ENCODE assay signal across 12 cellular contexts in the genomic region with DNA sequence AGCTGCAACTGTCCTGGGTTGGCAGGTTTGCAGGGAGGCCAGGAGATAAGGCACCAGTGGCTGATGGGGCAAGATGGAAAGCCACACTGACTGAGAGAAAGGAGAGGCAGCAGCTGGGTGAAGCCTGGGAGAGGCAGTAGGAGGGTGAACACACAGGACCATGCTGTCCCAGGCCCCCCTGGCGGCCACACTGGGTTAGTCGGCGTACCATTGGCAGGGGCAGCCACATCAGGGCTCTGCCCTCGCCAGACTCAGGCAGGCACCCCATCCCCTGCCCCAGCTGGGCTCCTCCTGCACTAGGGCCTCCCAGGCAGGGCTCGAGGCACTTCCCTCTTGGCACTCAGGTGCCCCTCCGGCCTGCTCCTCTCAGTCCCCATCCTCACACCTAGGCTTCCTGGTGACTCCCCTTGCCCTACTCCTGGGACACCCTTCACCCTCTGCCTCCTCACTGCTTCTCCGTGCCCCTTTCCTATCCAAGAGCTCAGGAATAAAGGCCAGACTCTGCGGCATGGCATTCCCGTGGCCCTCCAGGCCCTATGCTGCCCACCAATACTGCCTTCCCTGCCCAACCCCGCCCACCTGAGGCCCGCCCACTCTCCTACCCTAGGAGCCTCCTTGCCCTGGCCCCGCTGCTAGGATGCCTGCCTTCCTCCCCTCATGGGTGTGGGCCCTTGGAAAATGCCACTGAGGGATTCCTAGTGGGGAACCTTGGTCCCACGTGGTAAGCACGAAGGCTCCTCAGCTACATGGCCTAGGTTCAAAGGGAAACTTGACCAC. TPM values are rescaled to one million over a fixed set of nuclear protein-coding genes. Genes with fewer than 3 reads are reported as not detected.
A peak's percentile ranks its signal among the peaks of the same experiment; 100 is the strongest.
DNase-seq lines count a peak whose midpoint lies in the region; ATAC-seq and TF ChIP-seq lines count a peak whose summit lies in the region.
"Had no signal": no experiment of that assay in that cellular context is flagged by ENCODE, and none has a peak within 500 bp of the region (broad histone marks: within the 10 kb centered on the region; RNA-seq: fewer than 3 reads in every experiment).

No MANE protein-coding gene starts in this region.

- H3K27ac Mint-ChIP-seq in chondrocyte (ENCODE audit: unreplicated experiment), result no peak overlapping the region
- no peak overlapping the region for H3K27ac Mint-ChIP-seq in nephron progenitor cell
- H3K27ac Mint-ChIP-seq: activated B cell treated with CpG ODN at 0.5 μM for 24 hours; activated naive CD4-positive, alpha-beta T cell treated with anti-CD3 and anti-CD28 coated beads, Interleukin-2, amount 50 U/mL, for 24 hours had no signal

- H3K27me3 Mint-ChIP-seq in chondrocyte (ENCODE audit: low read depth), result no peaks in the 10 kb centered on the region
- H3K27me3 Mint-ChIP-seq in nephron progenitor cell (ENCODE audit: low read depth, poor library complexity), result peaks cover 3% of the 10 kb centered on the region
- H3K27me3 Mint-ChIP-seq: activated B cell treated with CpG ODN at 0.5 μM for 24 hours; activated naive CD4-positive, alpha-beta T cell treated with anti-CD3 and anti-CD28 coated beads, Interleukin-2, amount 50 U/mL, for 24 hours had no signal

- no peaks in the 10 kb centered on the region for H3K36me3 Mint-ChIP-seq in chondrocyte (ENCODE audit: low read depth)
- peaks cover 3% of the 10 kb centered on the region for H3K36me3 Mint-ChIP-seq in nephron progenitor cell (ENCODE audit: low read depth)
- H3K36me3 Mint-ChIP-seq: activated naive CD4-positive, alpha-beta T cell treated with anti-CD3 and anti-CD28 coated beads, Interleukin-2, amount 50 U/mL, for 24 hours had no signal

- DNase-seq in NAMALWA (ENCODE audit: low spot score), result peak; percentile 3
- peak; percentile 82 for DNase-seq in chondrocyte (ENCODE audit: low spot score)
- DNase-seq in nephron progenitor cell, result no peak
- DNase-seq in mesenteric fat pad (ENCODE audit: low spot score), result no peak
- no peak for DNase-seq in COR-L47 (lab: John Stamatoyannopoulos, UW)
- DNase-seq: activated B cell treated with CpG ODN at 0.5 μM for 24 hours, caudate nucleus, NCI-H1105, thyroid gland had no signal

- H3K4me3 Mint-ChIP-seq in chondrocyte (ENCODE audit: unreplicated experiment), result no peak overlapping the region
- H3K4me3 Mint-ChIP-seq in nephron progenitor cell, result no peak overlapping the region
- H3K4me3 Mint-ChIP-seq: activated B cell treated with CpG ODN at 0.5 μM for 24 hours; activated naive CD4-positive, alpha-beta T cell treated with anti-CD3 and anti-CD28 coated beads, Interleukin-2, amount 50 U/mL, for 24 hours had no signal

- peaks cover 27% of the 10 kb centered on the region for H3K4me1 Mint-ChIP-seq in chondrocyte (ENCODE audit: low read depth)
- H3K4me1 Mint-ChIP-seq in nephron progenitor cell, result peaks cover 69% of the 10 kb centered on the region

- TF ChIP-seq CTCF in GM12874 (IDR thresholded peaks at IDR 0.05; ENCODE audit: insufficient read depth, low read depth, low read length) (0 out of 2 replicates have a peak, but pooled peaks have one; percentile 4), chondrocyte (IDR thresholded peaks at IDR 0.05) (no peak), nephron progenitor cell (IDR thresholded peaks at IDR 0.05) (peak; percentile 9)

- no peaks in the 10 kb centered on the region for H3K9me3 Mint-ChIP-seq in chondrocyte (ENCODE audit: low read depth)
- no peaks in the 10 kb centered on the region for H3K9me3 Mint-ChIP-seq in nephron progenitor cell
- H3K9me3 Mint-ChIP-seq: activated B cell treated with CpG ODN at 0.5 μM for 24 hours; activated naive CD4-positive, alpha-beta T cell treated with anti-CD3 and anti-CD28 coated beads, Interleukin-2, amount 50 U/mL, for 24 hours had no signal

- no peak for ATAC-seq in HG02588 (IDR thresholded peaks at IDR 0.05; ENCODE audit: unreplicated experiment)

RNA-seq across cellular contexts. Expression of gene DUSP7, which starts 28.8 kb away (rescaled TPM):
- total RNA-seq in chondrocyte, result 32.5 to 33.6 TPM (median 33.3 TPM) in 3 replicates
- 17.2 TPM for total RNA-seq in mesenteric fat pad

Comparison
In these comparisons a context has a peak if more than half of its experiments do, and no peak if none do; other contexts are left out.
1. DNase-seq: peak in NAMALWA (single experiment) and chondrocyte (single experiment); none in nephron progenitor cell (single experiment), mesenteric fat pad (single experiment) and COR-L47 (single experiment).